ENCODE assay signal across 1 cellular context in the genomic region with DNA sequence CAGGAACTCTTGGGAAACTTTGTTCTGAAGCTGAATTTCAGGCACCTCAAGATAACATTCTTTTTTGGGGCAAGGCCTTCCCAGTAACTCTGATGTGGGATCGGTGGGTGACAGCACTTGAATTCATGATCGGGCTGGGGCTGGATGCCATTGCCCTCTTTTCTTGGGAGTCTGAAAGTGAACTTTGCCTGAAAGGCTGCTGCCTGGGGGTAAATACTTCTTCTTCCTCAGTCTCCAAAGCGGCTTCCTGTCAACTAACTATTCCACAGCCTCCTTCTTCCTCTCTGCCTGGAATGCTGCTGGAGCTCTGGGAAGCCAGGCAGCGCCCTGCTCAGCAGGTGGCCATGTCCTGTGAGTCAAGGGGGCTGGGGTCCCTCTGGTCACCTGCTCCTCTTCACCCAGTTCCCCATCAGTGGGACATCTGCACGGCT.
TF ChIP-seq lines count a peak whose summit lies in the region.

No MANE protein-coding gene starts in this region.

TF ChIP-seq in HCT116, 20 proteins besides CTCF, POLR2A, EP300 and RAD21 (continued from another document):
- TF ChIP-seq, protein P1, sequence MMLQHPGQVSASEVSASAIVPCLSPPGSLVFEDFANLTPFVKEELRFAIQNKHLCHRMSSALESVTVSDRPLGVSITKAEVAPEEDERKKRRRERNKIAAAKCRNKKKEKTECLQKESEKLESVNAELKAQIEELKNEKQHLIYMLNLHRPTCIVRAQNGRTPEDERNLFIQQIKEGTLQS (IDR thresholded peaks at IDR 0.05) = no peak
- TF ChIP-seq EGR1 (IDR thresholded peaks at IDR 0.05; ENCODE audit: low read depth) (no peak), EZH2 (IDR thresholded peaks at IDR 0.05) (no peak), SP1 (IDR thresholded peaks at IDR 0.05; ENCODE audit: low read depth) (no peak; the same call in 1 of the 2 replicates), TCF7L2 (IDR thresholded peaks at IDR 0.05; ENCODE audit: borderline replicate concordance, extremely low read depth, insufficient read depth, insufficient read length) (no peak), CEBPB (IDR thresholded peaks at IDR 0.05; ENCODE audit: low read depth) (no peak)
TF ChIP-seq in HCT116: peak in this region for 0.
